Comparison of ENCODE assay signal across 19 cellular contexts in the genomic region with DNA sequence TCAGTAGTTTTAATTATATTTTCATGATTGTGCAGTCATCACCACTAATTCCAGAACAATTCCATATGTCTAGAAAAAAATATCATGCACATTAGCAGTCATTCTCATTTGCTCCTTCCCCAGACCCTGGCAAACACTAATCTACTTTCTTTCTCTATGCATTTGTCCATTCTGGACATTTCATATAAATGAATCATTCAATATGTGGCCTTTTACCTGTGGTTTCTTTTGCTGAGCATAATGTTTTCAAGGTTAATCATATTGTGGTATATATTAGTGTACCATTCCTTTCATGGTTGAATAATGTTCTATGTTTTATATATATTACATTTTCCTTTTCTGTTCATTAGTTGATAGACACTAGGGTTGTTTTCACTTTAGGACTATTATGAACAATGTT.
DNase-seq lines count a peak whose midpoint lies in the region; ATAC-seq and TF ChIP-seq lines count a peak whose summit lies in the region.
"Had no signal": no experiment of that assay in that cellular context is flagged by ENCODE, and none has a peak within 500 bp of the region (broad histone marks: within the 10 kb centered on the region; RNA-seq: fewer than 3 reads in every experiment).

No MANE protein-coding gene starts in this region.

- H3K79me2 ChIP-seq in PC-3 (ENCODE audit: low read length), result no peaks in the 10 kb centered on the region

- H3K9me3 ChIP-seq in PC-3 (ENCODE audit: low read length), result no peaks in the 10 kb centered on the region
- H3K9me3 ChIP-seq: BE2C, MG63, SK-N-SH had no signal

- 0 out of 2 replicates have a peak overlapping the region, but pooled peaks have one; percentile 32 for H3K4me2 ChIP-seq in PC-3 (ENCODE audit: low read length)
- H3K4me2 ChIP-seq: SK-N-SH had no signal

- H3K27me3 ChIP-seq in PC-3 (ENCODE audit: low read length), result no peaks in the 10 kb centered on the region
- H3K27me3 ChIP-seq: BE2C, MG63 had no signal

- H4K20me1 ChIP-seq in PC-3 (ENCODE audit: low read length), result no peaks in the 10 kb centered on the region

- H3K36me3 ChIP-seq in PC-3 (ENCODE audit: low read depth, low read length), result no peaks in the 10 kb centered on the region
- H3K36me3 ChIP-seq: BE2C, MG63 had no signal

- intact Hi-C loops in PC-3 (cut with micrococcal nuclease) (no loop called here), Calu3 (cut with micrococcal nuclease; ENCODE audit: unreplicated experiment) (no loop called here)

- TF ChIP-seq CTCF in PC-3 (conservative IDR thresholded peaks at IDR 0.05; ENCODE audit: low read depth, low read length) (no peak), astrocyte of the spinal cord (IDR thresholded peaks at IDR 0.05; ENCODE audit: low read depth, low read length) (no peak), nephron progenitor cell (IDR thresholded peaks at IDR 0.05) (no peak), Calu3 (IDR thresholded peaks at IDR 0.05; ENCODE audit: unreplicated experiment) (no peak)

- BruUV-seq in PC-3 (replicated peaks; lab: Mats Ljungman, UMichigan), result no TSS peak
- BruUV-seq in Calu3 (replicated peaks; lab: Mats Ljungman, UMichigan), result no TSS peak

- no peaks in the 10 kb centered on the region for H3K4me1 Mint-ChIP-seq in nephron progenitor cell
- no peaks in the 10 kb centered on the region for H3K4me1 Mint-ChIP-seq in Calu3 (ENCODE audit: low read depth, unreplicated experiment)
- H3K4me1 Mint-ChIP-seq: CD4-positive, alpha-beta memory T cell had no signal

- H3K36me3 Mint-ChIP-seq in nephron progenitor cell (ENCODE audit: low read depth) (no peaks in the 10 kb centered on the region), Calu3 (ENCODE audit: insufficient read depth, unreplicated experiment) (no peaks in the 10 kb centered on the region)
- H3K36me3 Mint-ChIP-seq: CD4-positive, alpha-beta memory T cell had no signal

- no peak overlapping the region for H3K9ac ChIP-seq in PC-3 (ENCODE audit: low read length)
- H3K9ac ChIP-seq: SK-N-SH had no signal

- H3K4me1 ChIP-seq in PC-3 (ENCODE audit: insufficient read depth, low read length), result peaks cover 15% of the 10 kb centered on the region
- H3K4me1 ChIP-seq: BE2C had no signal

- ATAC-seq in PC-3, result peak; percentile 89

- H3K4me3 ChIP-seq in PC-3 (ENCODE audit: low read length) (no peak overlapping the region), astrocyte of the spinal cord (ENCODE audit: low read depth, low read length) (no peak overlapping the region)
- H3K4me3 ChIP-seq: MG63 had no signal

- CTCF ChIA-PET in PC-3 (lab: Charles Lee), result no interaction called here
- CTCF ChIA-PET in Calu3 (lab: Charles Lee), result no interaction called here

- H3K27me3 Mint-ChIP-seq in nephron progenitor cell (ENCODE audit: low read depth, poor library complexity), result no peaks in the 10 kb centered on the region
- no peaks in the 10 kb centered on the region for H3K27me3 Mint-ChIP-seq in Calu3 (ENCODE audit: unreplicated experiment)
- H3K27me3 Mint-ChIP-seq: CD4-positive, alpha-beta memory T cell had no signal

- no peaks in the 10 kb centered on the region for H3F3A ChIP-seq in PC-3 (ENCODE audit: low read length, unreplicated experiment)

- peak overlapping the region; percentile 24; the same call in 1 of the 2 replicates for H3K27ac ChIP-seq in PC-3 (ENCODE audit: low read length)

- no peaks in the 10 kb centered on the region for H3K9me3 Mint-ChIP-seq in nephron progenitor cell
- peaks cover 3% of the 10 kb centered on the region for H3K9me3 Mint-ChIP-seq in Calu3 (ENCODE audit: low read depth, unreplicated experiment)

- in situ Hi-C loops in astrocyte of the spinal cord (cut with HindIII; ENCODE audit: low sequenced_read_pairs), result no loop called here

- H2AFZ ChIP-seq in PC-3 (ENCODE audit: low read length), result no peak overlapping the region

- H3K4me3 Mint-ChIP-seq in nephron progenitor cell (no peak overlapping the region), Calu3 (ENCODE audit: low read depth, unreplicated experiment) (no peak overlapping the region)
- H3K4me3 Mint-ChIP-seq: CD4-positive, alpha-beta memory T cell had no signal

- no peak overlapping the region for H3K27ac Mint-ChIP-seq in nephron progenitor cell
- no peak overlapping the region for H3K27ac Mint-ChIP-seq in Calu3 (ENCODE audit: unreplicated experiment)
- H3K27ac Mint-ChIP-seq: CD4-positive, alpha-beta memory T cell had no signal

- DNase-seq in ELR (ENCODE audit: low read depth) (peak; percentile 76), PC-3 (peak; percentile 73), astrocyte of the spinal cord (ENCODE audit: low read depth, low spot score) (peak; percentile 62), kidney tubule cell (ENCODE audit: low spot score) (peak; percentile 74), mucosa of gallbladder (ENCODE audit: low spot score) (no peak), nephron progenitor cell (no peak), Calu3 (no peak)
- DNase-seq: BE2C; CD4-positive, alpha-beta memory T cell; IMR-90; Karpas-422; MG63; NCI-H1092; NCI-H146; NCI-H2081; NCI-H2171 treated with DMSO at 0.1 percent for 48 hours; NK-92 treated with Interleukin-12 subunit alpha and Interleukin-12 subunit beta, amount 100 ng/mL, for 24 hours; SHP77 treated with DMSO at 0.1 percent for 48 hours; SK-N-SH had no signal

- POLR2A ChIA-PET in PC-3 (lab: Charles Lee; ENCODE audit: unreplicated experiment), result no interaction called here

- H3K9me2 ChIP-seq in PC-3 (replicated peaks; ENCODE audit: low read length), result no peaks in the 10 kb centered on the region
- H3K9me2 ChIP-seq: SK-N-SH had no signal

Comparison
In these comparisons a context has a peak if more than half of its experiments do, and no peak if none do; other contexts are left out.
1. DNase-seq: peak in ELR (single experiment), PC-3 (single experiment), astrocyte of the spinal cord (single experiment) and kidney tubule cell (single experiment); none in mucosa of gallbladder (single experiment), nephron progenitor cell (single experiment) and Calu3 (single experiment).